10 cellular contexts compared by ENCODE assay signal in the genomic region with DNA sequence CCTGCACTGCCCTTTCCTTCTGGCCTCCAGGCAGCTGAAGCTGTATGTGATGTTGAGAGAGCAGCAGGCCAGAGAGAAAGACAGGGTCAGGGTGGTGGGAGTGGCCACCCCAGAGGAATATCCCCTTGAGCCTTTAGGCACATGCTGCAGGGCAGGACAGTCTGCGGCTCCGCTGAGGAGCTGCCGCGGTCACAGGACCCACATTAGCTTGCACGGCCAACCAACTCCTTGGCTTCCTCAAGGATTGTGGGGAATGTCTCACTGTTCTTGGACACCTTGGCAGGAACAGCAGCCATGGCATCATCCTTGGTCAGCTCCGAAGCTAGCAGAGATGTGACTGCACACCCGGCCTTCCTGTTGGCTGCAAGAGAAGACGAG. TPM values are rescaled to one million over a fixed set of nuclear protein-coding genes. Genes with fewer than 3 reads are reported as not detected.
DNase-seq lines count a peak whose midpoint lies in the region; ATAC-seq lines count a peak whose summit lies in the region.
"Had no signal": no experiment of that assay in that cellular context is flagged by ENCODE, and none has a peak within 500 bp of the region (broad histone marks: within the 10 kb centered on the region; RNA-seq: fewer than 3 reads in every experiment).

No MANE protein-coding gene starts in this region.

- no peaks in the 10 kb centered on the region for H3K9me2 ChIP-seq in Karpas-422 (replicated peaks; ENCODE audit: insufficient read depth, low read length)

- H3K27me3 ChIP-seq in Karpas-422 (ENCODE audit: low read length): no peaks in the 10 kb centered on the region
- H3K27me3 ChIP-seq: ovary had no signal

- H3K9me3 ChIP-seq in Karpas-422 (ENCODE audit: low read length) (no peaks in the 10 kb centered on the region), mesodermal cell (ENCODE audit: control insufficient read depth, low read length) (no peaks in the 10 kb centered on the region)
- H3K9me3 ChIP-seq: ovary had no signal

- peaks cover 99% of the 10 kb centered on the region for H3K4me1 ChIP-seq in Karpas-422 (ENCODE audit: low read length)
- H3K4me1 ChIP-seq in mesodermal cell (ENCODE audit: control insufficient read depth, insufficient read depth, low read length, poor library complexity, severe bottlenecking): peaks cover 80% of the 10 kb centered on the region

- H2AFZ ChIP-seq in Karpas-422 (ENCODE audit: low read length): no peak overlapping the region

- ATAC-seq in GM18867 (IDR thresholded peaks at IDR 0.05; ENCODE audit: unreplicated experiment) (no peak), GM19351 (IDR thresholded peaks at IDR 0.05; ENCODE audit: unreplicated experiment) (no peak), HG03196 (IDR thresholded peaks at IDR 0.05; ENCODE audit: unreplicated experiment) (no peak)

- 90 to 97% methylated on average over 6 to 8 of the region's 8 CpGs for WGBS in mesodermal cell (ENCODE audit: insufficient coverage in 2 of 2), 2 experiments

- H4K20me1 ChIP-seq in Karpas-422 (ENCODE audit: insufficient read depth, low read depth, low read length): no peaks in the 10 kb centered on the region

- H3K4me2 ChIP-seq in Karpas-422 (ENCODE audit: low read depth, low read length, poor library complexity, severe bottlenecking): peak overlapping the region; percentile 59

- H3K9ac ChIP-seq in Karpas-422 (ENCODE audit: low read length): peak overlapping the region; percentile 87

- H3K27ac ChIP-seq in Karpas-422 (ENCODE audit: low read length) (peak overlapping the region; percentile 100), caudate nucleus (ENCODE audit: low read depth, low read length) (peak overlapping the region; percentile 55), mesodermal cell (ENCODE audit: low read depth, low read length, severe bottlenecking) (peak overlapping the region; percentile 75), substantia nigra (ENCODE audit: low read depth, low read length, poor library complexity, severe bottlenecking) (peak overlapping the region; percentile 14)

- H3K36me3 ChIP-seq in Karpas-422 (ENCODE audit: insufficient read depth, low read length) (peaks cover 34% of the 10 kb centered on the region), mesodermal cell (ENCODE audit: control insufficient read depth, insufficient read depth, low read length) (peaks cover 62% of the 10 kb centered on the region)
- H3K36me3 ChIP-seq: ovary had no signal

- DNase-seq in Karpas-422: no peak
- DNase-seq in caudate nucleus (lab: John Stamatoyannopoulos, UW): no peak
- DNase-seq in substantia nigra (lab: John Stamatoyannopoulos, UW): no peak
- DNase-seq: DMS79 treated with DMSO at 0.1 percent for 48 hours, NCI-H1930, ovary had no signal

- H3K4me3 ChIP-seq in Karpas-422 (ENCODE audit: low read length): peak overlapping the region; percentile 19; the same call in 1 of the 2 replicates
- H3K4me3 ChIP-seq in mesodermal cell (ENCODE audit: extremely low read depth, insufficient read depth, low read length, poor library complexity, severe bottlenecking): no peak overlapping the region
- H3K4me3 ChIP-seq: ovary had no signal

- H3K79me2 ChIP-seq in Karpas-422 (ENCODE audit: low read length): no peaks in the 10 kb centered on the region

RNA-seq across cellular contexts. Expression of a gene that starts 27.8 kb away (rescaled TPM):
- 5.1 and 5.8 TPM in 2 replicates for total RNA-seq in Karpas-422 (2014; rRNA removed; shearing (Covaris generic); ENCODE audit: low replicate concordance)
- 5.4 TPM for polyA plus RNA-seq in mesodermal cell (2013, experiment 1 of 2)
- polyA plus RNA-seq in mesodermal cell (2013, experiment 2 of 2): 5.2 TPM

RNA-seq across cellular contexts. Expression of a gene that starts 31.8 kb away (rescaled TPM):
- 7.0 and 11.8 TPM in 2 replicates for total RNA-seq in Karpas-422 (2014; rRNA removed; shearing (Covaris generic); ENCODE audit: low replicate concordance)
- polyA plus RNA-seq in mesodermal cell (2013, experiment 1 of 2): 23.1 TPM
- 20.8 TPM for polyA plus RNA-seq in mesodermal cell (2013, experiment 2 of 2)

RNA-seq across cellular contexts. Expression of a gene that starts 40.9 kb away (rescaled TPM):
- 61.3 and 75.2 TPM in 2 replicates for total RNA-seq in Karpas-422 (2014; rRNA removed; shearing (Covaris generic); ENCODE audit: low replicate concordance)
- polyA plus RNA-seq in mesodermal cell (2013, experiment 1 of 2): 115 TPM
- 92.6 TPM for polyA plus RNA-seq in mesodermal cell (2013, experiment 2 of 2)

Comparison
In these comparisons a context has a peak if more than half of its experiments do, and no peak if none do; other contexts are left out.
1. H3K27ac ChIP-seq: peak in every context shown above with its lines; median percentile 100 in Karpas-422; 75 in mesodermal cell; 55 in caudate nucleus; 14 in substantia nigra.